ENCODE assay signal across 12 cellular contexts in genomic region chr18:22847392-22847791, GRCh38.
DNase-seq lines count a peak whose midpoint lies in the region; ATAC-seq and TF ChIP-seq lines count a peak whose summit lies in the region.
"Had no signal": no experiment of that assay in that cellular context is flagged by ENCODE, and none has a peak within 500 bp of the region (broad histone marks: within the 10 kb centered on the region; RNA-seq: fewer than 3 reads in every experiment).

No MANE protein-coding gene starts in this region.

- ATAC-seq in HG03354 (IDR thresholded peaks at IDR 0.05; ENCODE audit: poor library complexity, severe bottlenecking, unreplicated experiment), result no peak
- ATAC-seq: activated T-cell treated with anti-CD3 and anti-CD28 coated beads, Interleukin-2, amount 50 U/mL, for 4 hours; psoas muscle had no signal

- in situ Hi-C loops in astrocyte of the cerebellum (cut with HindIII; ENCODE audit: low sequenced_read_pairs), result no loop called here

- TF ChIP-seq CTCF in astrocyte of the cerebellum (IDR thresholded peaks at IDR 0.05; ENCODE audit: low read depth, low read length, missing control alignments) (no peak), retinal pigment epithelial cell (conservative IDR thresholded peaks at IDR 0.05; ENCODE audit: low read depth, low read length) (no peak)

- H3K36me3 Mint-ChIP-seq in activated CD4-positive, alpha-beta T cell treated with anti-CD3 and anti-CD28 coated beads, Interleukin-2, amount 10 ng/mL, durations not matched to agents 24 days and 14 days (ENCODE audit: low read depth), result no peaks in the 10 kb centered on the region

- H3K4me3 Mint-ChIP-seq in activated CD4-positive, alpha-beta T cell treated with anti-CD3 and anti-CD28 coated beads, Interleukin-2, amount 10 ng/mL, durations not matched to agents 24 days and 14 days, result no peak overlapping the region
- H3K4me3 Mint-ChIP-seq: activated T-cell treated with anti-CD3 and anti-CD28 coated beads, Interleukin-2, amount 50 U/mL, for 4 hours; dendritic cell treated with granulocyte-macrophage colony-stimulating factor and Interleukin-4, amounts not matched to agents 40 ng/mL and 50 ng/mL, for 4 days had no signal

- no peak overlapping the region for H3K4me3 ChIP-seq in astrocyte of the cerebellum (ENCODE audit: low read depth, low read length)
- no peak overlapping the region for H3K4me3 ChIP-seq in retinal pigment epithelial cell (ENCODE audit: low read length)
- H3K4me3 ChIP-seq: psoas muscle had no signal

- intact Hi-C loops in activated CD4-positive, alpha-beta T cell treated with anti-CD3 and anti-CD28 coated beads, Interleukin-2, amount 10 ng/mL, durations not matched to agents 24 days and 14 days (cut with micrococcal nuclease), result no loop called here

- peaks cover 3% of the 10 kb centered on the region for H3K4me1 Mint-ChIP-seq in activated CD4-positive, alpha-beta T cell treated with anti-CD3 and anti-CD28 coated beads, Interleukin-2, amount 10 ng/mL, durations not matched to agents 24 days and 14 days

- H3K27ac Mint-ChIP-seq in activated CD4-positive, alpha-beta T cell treated with anti-CD3 and anti-CD28 coated beads, Interleukin-2, amount 10 ng/mL, durations not matched to agents 24 days and 14 days, result no peak overlapping the region
- H3K27ac Mint-ChIP-seq: dendritic cell treated with granulocyte-macrophage colony-stimulating factor and Interleukin-4, amounts not matched to agents 40 ng/mL and 50 ng/mL, for 4 days had no signal

- peaks cover 30% of the 10 kb centered on the region for H3K27me3 Mint-ChIP-seq in activated CD4-positive, alpha-beta T cell treated with anti-CD3 and anti-CD28 coated beads, Interleukin-2, amount 10 ng/mL, durations not matched to agents 24 days and 14 days
- H3K27me3 Mint-ChIP-seq: dendritic cell treated with granulocyte-macrophage colony-stimulating factor and Interleukin-4, amounts not matched to agents 40 ng/mL and 50 ng/mL, for 4 days had no signal

- DNase-seq in ELR (ENCODE audit: low read depth) (peak; percentile 4), astrocyte of the cerebellum (ENCODE audit: low read depth) (peak; percentile 51), iPS-NIHi11 (ENCODE audit: low spot score) (peak; percentile 22), retinal pigment epithelial cell (ENCODE audit: low read depth) (peak; percentile 77), NCI-H146 (lab: John Stamatoyannopoulos, UW) (no peak)
- no peak for DNase-seq in activated CD4-positive, alpha-beta T cell treated with anti-CD3 and anti-CD28 coated beads, Interleukin-2, amount 10 ng/mL, durations not matched to agents 24 days and 14 days
- DNase-seq: activated T-cell treated with anti-CD3 and anti-CD28 coated beads, Interleukin-2, amount 50 U/mL, for 4 hours; psoas muscle; SIG-M5; T1000 had no signal

- no peaks in the 10 kb centered on the region for H3K9me3 Mint-ChIP-seq in activated CD4-positive, alpha-beta T cell treated with anti-CD3 and anti-CD28 coated beads, Interleukin-2, amount 10 ng/mL, durations not matched to agents 24 days and 14 days
- H3K9me3 Mint-ChIP-seq: activated T-cell treated with anti-CD3 and anti-CD28 coated beads, Interleukin-2, amount 50 U/mL, for 4 hours; dendritic cell treated with granulocyte-macrophage colony-stimulating factor and Interleukin-4, amounts not matched to agents 40 ng/mL and 50 ng/mL, for 4 days had no signal

Comparison
In these comparisons a context has a peak if more than half of its experiments do, and no peak if none do; other contexts are left out.
1. DNase-seq: peak in ELR (single experiment), astrocyte of the cerebellum (single experiment), iPS-NIHi11 (single experiment) and retinal pigment epithelial cell (single experiment); none in NCI-H146 (single experiment) and activated CD4-positive, alpha-beta T cell treated with anti-CD3 and anti-CD28 coated beads, Interleukin-2, amount 10 ng/mL, durations not matched to agents 24 days and 14 days (single experiment).